ENCODE assay signal across 8 cellular contexts in the genomic region with DNA sequence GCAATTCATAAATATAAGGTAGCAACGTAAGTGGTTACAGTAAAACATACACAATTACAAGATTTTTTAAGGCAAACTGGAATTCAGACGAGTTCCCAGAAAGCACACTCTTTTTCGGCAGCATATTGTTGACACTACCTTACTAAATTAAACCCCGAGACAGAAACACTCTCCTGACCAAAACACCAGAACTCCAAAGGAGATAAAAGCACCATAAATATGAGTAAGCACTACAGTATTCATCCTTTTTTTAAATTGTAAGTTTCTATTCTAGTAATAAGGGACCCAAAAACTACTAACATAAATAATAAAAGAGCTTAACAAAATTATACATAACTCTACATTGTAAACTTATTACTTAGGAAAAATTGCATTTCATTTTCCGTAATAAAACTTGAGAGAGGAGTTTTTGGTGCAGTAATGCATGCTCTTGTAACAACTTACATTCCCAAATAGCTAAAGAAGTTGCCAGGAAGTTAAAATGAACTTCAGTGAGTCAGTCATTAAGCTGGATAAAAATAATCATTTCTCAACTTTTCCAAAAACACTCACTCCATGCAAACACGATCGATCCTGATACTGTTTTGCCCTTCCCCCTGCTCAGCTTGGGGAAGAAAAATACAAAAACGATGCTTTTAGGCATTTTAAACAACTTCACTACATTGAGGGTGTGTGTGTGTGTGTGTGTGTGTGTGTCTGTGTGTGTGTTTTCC. TPM values are rescaled to one million over a fixed set of nuclear protein-coding genes. Genes with fewer than 3 reads are reported as not detected.
A peak's percentile ranks its signal among the peaks of the same experiment; 100 is the strongest.
DNase-seq lines count a peak whose midpoint lies in the region; ATAC-seq, FAIRE-seq and TF ChIP-seq lines count a peak whose summit lies in the region.

No MANE protein-coding gene starts in this region.

- H3K27me3 ChIP-seq in cardiac muscle cell = no peaks in the 10 kb centered on the region
- H3K27me3 ChIP-seq in GM12878 (replicated peaks in 1 of 2; ENCODE audit: control insufficient read depth in 2 of 2, insufficient read depth in 2 of 2, low read length in 1 of 2) = no peaks in the 10 kb centered on the region
- H3K27me3 ChIP-seq in lung (ENCODE audit: control insufficient read depth, insufficient read depth) = no peaks in the 10 kb centered on the region
- H3K27me3 ChIP-seq in upper lobe of right lung = no peaks in the 10 kb centered on the region

- FAIRE-seq in GM12878 (lab: Jason Lieb, UNC) = no peak

- TF ChIP-seq CTCF in cardiac muscle cell (IDR thresholded peaks at IDR 0.05; ENCODE audit: low read depth, low read length) (no peak), GM12878 (IDR thresholded peaks at IDR 0.05 in 2 of 3, conservative IDR thresholded peaks at IDR 0.05 in 1 of 3; ENCODE audit: control insufficient read depth in 2 of 3, extremely low read depth in 1 of 3, insufficient read depth in 1 of 3, low read depth in 3 of 3, low read length in 3 of 3) (no peak), lung (IDR thresholded peaks at IDR 0.05; ENCODE audit: control extremely low read depth, extremely low read depth) (no peak), upper lobe of right lung (IDR thresholded peaks at IDR 0.05) (no peak), RWPE1 (conservative IDR thresholded peaks at IDR 0.05; ENCODE audit: low read depth) (no peak)

- RAD21 ChIA-PET in GM12878 (lab: Charles Lee; ENCODE audit: unreplicated experiment) = interaction anchor here (0.7 to 2.8 kb wide), 18 partner anchors 8 to 137 kb away, joined by 3 to 16 read pairs (median 4); no protein-coding TSS in a partner anchor

- no peaks in the 10 kb centered on the region for H3K36me3 ChIP-seq in cardiac muscle cell
- peaks cover 0 to 2% of the 10 kb centered on the region in 2 experiments; a peak in 1 of 4 replicates for H3K36me3 ChIP-seq in GM12878 (ENCODE audit: control insufficient read depth in 2 of 2, insufficient read depth in 2 of 2, low read length in 1 of 2)
- H3K36me3 ChIP-seq in lung (ENCODE audit: control insufficient read depth in 2 of 2, insufficient read depth in 2 of 2, low read length in 2 of 2) = no peaks in the 10 kb centered on the region
- H3K36me3 ChIP-seq in upper lobe of right lung = no peaks in the 10 kb centered on the region

- H3K27ac ChIP-seq in cardiac muscle cell (no peak overlapping the region), GM12878 (ENCODE audit: control insufficient read depth, insufficient read depth) (peak overlapping the region; percentile 65), lung (ENCODE audit: low read depth in 1 of 2, low read length in 1 of 2) (peak overlapping the region in 1 of 2 donors; percentile 94), upper lobe of right lung (peak overlapping the region; percentile 26), RWPE1 (no peak overlapping the region)

- 2% methylated on average over 8 of the region's 8 CpGs for WGBS in GM12878 (ENCODE audit: insufficient coverage, insufficient replicate concordance, low lambda C conversion rate, missing lambda C conversion rate)
- 22 to 33% methylated on average over 8 of the region's 8 CpGs for WGBS in lung, 2 donors

- no peak for ATAC-seq in left ventricle myocardium superior
- no peak for ATAC-seq in GM12878
- no peak for ATAC-seq in lung (ENCODE audit: insufficient read depth, low FRiP score)
- no peak for ATAC-seq in upper lobe of right lung
- ATAC-seq in HG03097 (IDR thresholded peaks at IDR 0.05; ENCODE audit: low FRiP score, unreplicated experiment) = no peak

- POLR2A ChIA-PET in GM12878 (lab: Charles Lee) (interaction anchor here (0.6 to 2.4 kb wide), 17 partner anchors 8 to 1432 kb away, joined by 3 to 12 read pairs (median 4); a partner anchor contains a TSS), RWPE1 (lab: Yijun Ruan, JAX; ENCODE audit: low non-redundant PET) (no interaction called here)

- no peaks in the 10 kb centered on the region for H4K20me1 ChIP-seq in GM12878 (ENCODE audit: control insufficient read depth, insufficient read depth)

- peak overlapping the region; percentile 81 for H3K4me2 ChIP-seq in GM12878 (ENCODE audit: control insufficient read depth, insufficient read depth)

- BruUV-seq in GM12878 (replicated peaks; lab: Mats Ljungman, UMichigan) = no TSS peak

- peak overlapping the region; percentile 89 for H3K9ac ChIP-seq in GM12878 (ENCODE audit: control insufficient read depth, insufficient read depth, low read length)

- TF ChIP-seq POLR2A in GM12878 (IDR thresholded peaks at IDR 0.05; ENCODE audit: low read depth, low read length) = no peak

- in situ Hi-C loops in GM12878 (cut with MboI) = no loop called here

- H3K4me1 ChIP-seq in cardiac muscle cell (ENCODE audit: low read depth) (peaks cover 18% of the 10 kb centered on the region), GM12878 (ENCODE audit: control insufficient read depth, insufficient read depth, low read length) (peaks cover 9% of the 10 kb centered on the region), lung (ENCODE audit: control insufficient read depth in 2 of 2, insufficient read depth in 2 of 2, low read length in 2 of 2) (peaks cover 6% of the 10 kb centered on the region in 2 donors), upper lobe of right lung (peaks cover 10% of the 10 kb centered on the region)

- TF ChIP-seq EP300 in GM12878 (IDR thresholded peaks at IDR 0.05; ENCODE audit: borderline replicate concordance in 1 of 2, control insufficient read depth in 1 of 2, low read depth in 2 of 2, low read length in 2 of 2) = no peak

- DNase-seq in cardiac muscle cell (ENCODE audit: low read depth in 1 of 2, low spot score in 1 of 2) = peak in 1 of 2 donors; percentile 54
- DNase-seq in left ventricle myocardium superior = no peak
- DNase-seq in GM12878 (ENCODE audit: low read depth, low spot score) = no peak
- no peak for DNase-seq in lung (ENCODE audit: low spot score)
- no peak for DNase-seq in upper lobe of right lung
- no peak for DNase-seq in ureter (ENCODE audit: low spot score)
- no peak for DNase-seq in RWPE1 (ENCODE audit: low spot score)

- H3K79me2 ChIP-seq in GM12878 (ENCODE audit: control insufficient read depth, insufficient read depth, low read length) = peaks cover 71% of the 10 kb centered on the region

- no peak overlapping the region for H2AFZ ChIP-seq in GM12878 (ENCODE audit: control insufficient read depth, low read depth, low read length)

- intact Hi-C loops in left ventricle myocardium superior (cut with micrococcal nuclease) = loop anchor here (10.0 kb wide), 1 partner anchor 388 kb away; a partner anchor contains a TSS
- intact Hi-C loops in GM12878 (cut with micrococcal nuclease; ENCODE audit: unreplicated experiment) = loop anchor here (5.0 to 10.0 kb wide), 5 partner anchors 45 to 398 kb away; a partner anchor contains a TSS
- intact Hi-C loops in upper lobe of right lung (cut with DNase I) = loop anchor here (10.0 kb wide), 1 partner anchor 98 kb away; no protein-coding TSS in a partner anchor

- H3K4me3 ChIP-seq in cardiac muscle cell (peak overlapping the region; percentile 93), GM12878 (peak overlapping the region; percentile 75), lung (peak overlapping the region; percentile 79), upper lobe of right lung (peak overlapping the region; percentile 72)

- CTCF ChIA-PET in GM12878 (lab: Yijun Ruan, JAX) (interaction anchor here (0.9 to 1.8 kb wide), 12 partner anchors 11 to 138 kb away, joined by 3 to 8 read pairs (median 4); no protein-coding TSS in a partner anchor), RWPE1 (lab: Yijun Ruan, JAX) (interaction anchor here (0.7 to 0.8 kb wide), 2 partner anchors 30 to 335 kb away, joined by 3 to 5 read pairs; no protein-coding TSS in a partner anchor)

- SMC1A ChIA-PET in GM12878 (lab: Charles Lee; ENCODE audit: uncharacterized antibody, unreplicated experiment) = interaction anchor here (0.7 to 7.6 kb wide), 31 partner anchors 9 to 220 kb away, joined by 3 to 72 read pairs (median 5); no protein-coding TSS in a partner anchor

- H3K9me3 ChIP-seq in cardiac muscle cell (ENCODE audit: low read depth) (no peaks in the 10 kb centered on the region), GM12878 (replicated peaks; ENCODE audit: control insufficient read depth, insufficient read depth, low read length) (no peaks in the 10 kb centered on the region; the same call in 2 of the 3 replicates), lung (ENCODE audit: control insufficient read depth in 2 of 2, insufficient read depth in 1 of 2, low read length in 1 of 2) (no peaks in the 10 kb centered on the region), upper lobe of right lung (no peaks in the 10 kb centered on the region)

- no peak for TF ChIP-seq RAD21 in GM12878 (IDR thresholded peaks at IDR 0.05; ENCODE audit: insufficient read depth, low read depth, low read length)

TF ChIP-seq in GM12878, 131 proteins besides CTCF, POLR2A, EP300 and RAD21 (continues in another document):
- no peak for TF ChIP-seq BMI1 (IDR thresholded peaks at IDR 0.05; ENCODE audit: borderline replicate concordance)
- no peak for TF ChIP-seq IKZF1 (conservative IDR thresholded peaks at IDR 0.05)
- TF ChIP-seq NR2C1 (IDR thresholded peaks at IDR 0.05) = no peak
- TF ChIP-seq RFX5 (IDR thresholded peaks at IDR 0.05; ENCODE audit: low read depth, low read length) = no peak
- TF ChIP-seq BACH1 (IDR thresholded peaks at IDR 0.05; ENCODE audit: borderline replicate concordance) = no peak
- no peak for TF ChIP-seq KAT2A (conservative IDR thresholded peaks at IDR 0.05; ENCODE audit: control insufficient read depth, low read depth, low read length)

RNA-seq across cellular contexts. Expression of a gene that starts 2.0 kb away (rescaled TPM):
- total RNA-seq in cardiac muscle cell (12.9 and 23.9 TPM in 2 replicates), left ventricle myocardium superior (12.1 TPM), GM12878 (2014; rRNA removed) (66.1 and 76.6 TPM in 2 replicates), GM12878 (2014; rRNA removed; fragmentation: Illumina TruSeq; extraction: Trizol) (138 and 139 TPM in 2 replicates), GM12878 (2021) (107 and 110 TPM in 2 replicates), lung (10 to 100 TPM; 37.0 to 42.2 TPM), upper lobe of right lung (61.2 TPM), ureter (36.9 TPM)
- polyA plus RNA-seq in cardiac muscle cell (12.1 and 15.1 TPM in 2 replicates), GM12878 (2011; rRNA removed) (74.2 and 111 TPM in 2 replicates), GM12878 (2014; fragmentation: Illumina TruSeq; extraction: Trizol) (120 and 188 TPM in 2 replicates), GM12878 (2014; fragmentation: Nextera tagmentation; extraction: Ambion mirVana) (100 to 1,000 TPM in 1 of 2 experiments, 10 to 100 TPM in 1; 54.3 to 103 TPM), GM12878 (2014; rRNA removed) (63.4 and 82.4 TPM in 2 replicates), GM12878 (2016; fragmentation: Nextera tagmentation; extraction: Ambion mirVana) (10 to 100 TPM; 84.1 to 84.8 TPM), lung (10 to 100 TPM in 1 of 2 donors, 1 to 10 TPM in 1; 7.3 to 18.2 TPM)
- 75.2 and 80.8 TPM in 2 replicates for total RNA-seq in GM12878 (2013; cell fraction: nucleolus; rRNA removed)
- 65.1 TPM for polyA plus RNA-seq in GM12878 (2011; ENCODE audit: low read depth)
- polyA plus RNA-seq in GM12878 (2011; cell fraction: cytosol; rRNA removed) = 37.6 and 45.3 TPM in 2 replicates
- 30.4 and 31.2 TPM in 2 replicates for polyA plus RNA-seq in GM12878 (2011; cell fraction: nucleus; rRNA removed)
- 50.1 and 66.8 TPM in 2 replicates for polyA plus RNA-seq in GM12878 (2012)
- 81.0 and 112 TPM in 2 replicates for polyA minus RNA-seq in GM12878 (2011; rRNA and poly(A)+ RNA removed)
- polyA minus RNA-seq in GM12878 (2011; cell fraction: cytosol; rRNA and poly(A)+ RNA removed) = 36.2 and 39.6 TPM in 2 replicates
- polyA minus RNA-seq in GM12878 (2011; cell fraction: nucleus; rRNA and poly(A)+ RNA removed) = 36.8 and 50.8 TPM in 2 replicates

Comparison
In these comparisons a context has a peak if more than half of its experiments do, and no peak if none do; other contexts are left out.
1. H3K27ac ChIP-seq: peak in GM12878 (single experiment) and upper lobe of right lung (single experiment); none in cardiac muscle cell (single experiment) and RWPE1 (single experiment).
2. Peak in every context shown above with its lines, with median percentiles within 50 percentile points of each other: H3K4me3 ChIP-seq.